Comparison of ENCODE assay signal across 20 cellular contexts in genomic region chr4:99100876-99101275, GRCh38. TPM values are rescaled to one million over a fixed set of nuclear protein-coding genes. Genes with fewer than 3 reads are reported as not detected.
A peak's percentile ranks its signal among the peaks of the same experiment; 100 is the strongest.
DNase-seq lines count a peak whose midpoint lies in the region; ATAC-seq and TF ChIP-seq lines count a peak whose summit lies in the region.
"Had no signal": no experiment of that assay in that cellular context is flagged by ENCODE, and none has a peak within 500 bp of the region (broad histone marks: within the 10 kb centered on the region; RNA-seq: fewer than 3 reads in every experiment).

No MANE protein-coding gene starts in this region.

- no peak overlapping the region for H3K18ac ChIP-seq in IMR-90 (ENCODE audit: low read depth, low read length)

- DNase-seq in EH (ENCODE audit: low read depth) (peak; percentile 48), IMR-90 (no peak), chondrocyte (ENCODE audit: low spot score) (no peak), mesothelial cell of epicardium (ENCODE audit: low spot score in 2 of 2, unreplicated experiment in 2 of 2) (no peak), GM10266 (ENCODE audit: extremely low spot score) (no peak), activated T-cell treated with anti-CD3 and anti-CD28 coated beads for 4 hours (no peak), heart right ventricle (no peak)
- DNase-seq: CD8-positive, alpha-beta T cell; COR-L47; DMS153; DMS79 treated with DMSO at 0.1 percent for 48 hours; GF-D8; HCEC 1CT; Karpas-422 had no signal

- H3K27ac Mint-ChIP-seq in chondrocyte (ENCODE audit: unreplicated experiment) (peak overlapping the region; percentile 4), mesothelial cell of epicardium (peak overlapping the region; percentile 47)
- H3K27ac Mint-ChIP-seq: CD14-positive monocyte; CD8-positive, alpha-beta T cell had no signal

- no peak overlapping the region for H2BK20ac ChIP-seq in IMR-90 (ENCODE audit: low read depth, low read length)

- H3K9ac ChIP-seq in IMR-90 (ENCODE audit: low read depth, low read length), result no peak overlapping the region

- no peak overlapping the region for H4K5ac ChIP-seq in IMR-90 (ENCODE audit: low read depth, low read length)

- 0 out of 2 replicates have a peak, but pooled peaks cover 2% of the 10 kb centered on the region for H3K9me1 ChIP-seq in IMR-90 (ENCODE audit: insufficient read depth, low read length)

- H3K9me3 ChIP-seq in IMR-90 (ENCODE audit: control insufficient read depth, insufficient read depth, low read length) (no peaks in the 10 kb centered on the region), heart right ventricle (no peaks in the 10 kb centered on the region)

- no peak for TF ChIP-seq RAD21 in IMR-90 (IDR thresholded peaks at IDR 0.05; ENCODE audit: low read length)

- no peak overlapping the region for H2AFZ ChIP-seq in IMR-90 (replicated peaks; ENCODE audit: low read length, poor library complexity)

- ATAC-seq in IMR-90 (ENCODE audit: low read depth) (peak; percentile 71), GM18498 (IDR thresholded peaks at IDR 0.05; ENCODE audit: unreplicated experiment) (no peak), heart right ventricle (no peak)
- ATAC-seq: CD8-positive, alpha-beta T cell; GM12878 had no signal

- H2BK15ac ChIP-seq in IMR-90 (ENCODE audit: low read depth, low read length), result no peak overlapping the region

- peak overlapping the region; percentile 62; the same call in 1 of the 2 replicates for H3K4me2 ChIP-seq in IMR-90 (ENCODE audit: low read depth, low read length)

- H2BK120ac ChIP-seq in IMR-90 (ENCODE audit: low read depth, low read length), result no peak overlapping the region

- in situ Hi-C loops in IMR-90 (cut with MboI; ENCODE audit: low sequenced_read_pairs), result no loop called here

- intact Hi-C loops in IMR-90 (cut with micrococcal nuclease) (no loop called here), heart right ventricle (cut with DNase I) (no loop called here)

- TF ChIP-seq CTCF in IMR-90 (conservative IDR thresholded peaks at IDR 0.05; ENCODE audit: low read depth, low read length), result no peak
- TF ChIP-seq CTCF in chondrocyte (IDR thresholded peaks at IDR 0.05), result no peak
- no peak for TF ChIP-seq CTCF in mesothelial cell of epicardium (IDR thresholded peaks at IDR 0.05; ENCODE audit: unreplicated experiment)
- TF ChIP-seq CTCF in GM10266 (IDR thresholded peaks at IDR 0.05; ENCODE audit: control insufficient read depth, insufficient read depth, low read depth, missing control alignments), result no peak
- TF ChIP-seq CTCF in heart right ventricle (IDR thresholded peaks at IDR 0.05), result no peak

- H3K4me3 Mint-ChIP-seq in chondrocyte (ENCODE audit: unreplicated experiment) (no peak overlapping the region), mesothelial cell of epicardium (no peak overlapping the region)
- H3K4me3 Mint-ChIP-seq: CD14-positive monocyte; CD8-positive, alpha-beta T cell had no signal

- CTCF ChIA-PET in IMR-90 (lab: Yijun Ruan, JAX), result no interaction called here

- no peak overlapping the region for H3K4ac ChIP-seq in IMR-90 (ENCODE audit: low read depth, low read length)

- H4K8ac ChIP-seq in IMR-90 (ENCODE audit: low read depth in 2 of 2, low read length in 2 of 2), result no peak overlapping the region

- no peak overlapping the region for H4K91ac ChIP-seq in IMR-90 (ENCODE audit: insufficient read depth, low read depth, low read length)

- no peak overlapping the region for H3K14ac ChIP-seq in IMR-90 (replicated peaks; ENCODE audit: low read depth, low read length)

- H3K79me1 ChIP-seq in IMR-90 (ENCODE audit: low read depth in 1 of 2, low read length in 2 of 2), result no peaks in the 10 kb centered on the region

- no peak overlapping the region for H2BK5ac ChIP-seq in IMR-90 (ENCODE audit: low read depth, low read length, poor library complexity, severe bottlenecking)

- H3K23ac ChIP-seq in IMR-90 (ENCODE audit: low read depth, low read length), result no peak overlapping the region

- H3K4me1 Mint-ChIP-seq in chondrocyte (ENCODE audit: low read depth) (peaks cover 30% of the 10 kb centered on the region), mesothelial cell of epicardium (peaks cover 9% of the 10 kb centered on the region)
- H3K4me1 Mint-ChIP-seq: CD14-positive monocyte had no signal

- no peak overlapping the region for H3K27ac ChIP-seq in IMR-90 (ENCODE audit: insufficient read depth, low read length)
- H3K27ac ChIP-seq in heart right ventricle, result no peak overlapping the region

- no peaks in the 10 kb centered on the region for H3K36me3 ChIP-seq in IMR-90 (ENCODE audit: control insufficient read depth, insufficient read depth, low read length)
- no peaks in the 10 kb centered on the region for H3K36me3 ChIP-seq in heart right ventricle

- no peaks in the 10 kb centered on the region for H3K9me3 Mint-ChIP-seq in chondrocyte (ENCODE audit: low read depth)
- H3K9me3 Mint-ChIP-seq in mesothelial cell of epicardium, result peaks cover 14% of the 10 kb centered on the region
- H3K9me3 Mint-ChIP-seq: CD8-positive, alpha-beta T cell had no signal

- dilution Hi-C loops in IMR-90 (cut with HindIII; ENCODE audit: low sequenced_read_pairs, unreplicated experiment), result no loop called here

- H4K20me1 ChIP-seq in IMR-90 (ENCODE audit: insufficient read depth, low read length), result no peaks in the 10 kb centered on the region

- H2AK5ac ChIP-seq in IMR-90 (ENCODE audit: low read depth, low read length), result no peak overlapping the region

- no TSS peak for BruUV-seq in IMR-90 (replicated peaks; lab: Mats Ljungman, UMichigan)

- no peak overlapping the region for H3K4me3 ChIP-seq in IMR-90 (ENCODE audit: insufficient read depth, low read depth, low read length)
- no peak overlapping the region for H3K4me3 ChIP-seq in heart right ventricle
- H3K4me3 ChIP-seq: GM12878 had no signal

- H3K56ac ChIP-seq in IMR-90 (ENCODE audit: extremely low read depth, insufficient read depth, low read length), result no peak overlapping the region

- H3K27me3 Mint-ChIP-seq in chondrocyte (ENCODE audit: low read depth) (no peaks in the 10 kb centered on the region), mesothelial cell of epicardium (ENCODE audit: low read depth) (no peaks in the 10 kb centered on the region)

- H3K4me1 ChIP-seq in IMR-90 (ENCODE audit: control insufficient read depth, insufficient read depth, low read length) (peaks cover 9% of the 10 kb centered on the region), heart right ventricle (peaks cover 0 to 14% (median 0%) of the 10 kb centered on the region in 9 donors)

- TF ChIP-seq POLR2A in IMR-90 (IDR thresholded peaks at IDR 0.05; ENCODE audit: low read depth, low read length), result no peak

- H3K36me3 Mint-ChIP-seq in chondrocyte (ENCODE audit: low read depth), result no peaks in the 10 kb centered on the region
- peaks cover 9% of the 10 kb centered on the region for H3K36me3 Mint-ChIP-seq in mesothelial cell of epicardium
- H3K36me3 Mint-ChIP-seq: CD14-positive monocyte had no signal

- H3K27me3 ChIP-seq in IMR-90 (ENCODE audit: control insufficient read depth, insufficient read depth, low read length), result no peaks in the 10 kb centered on the region
- H3K27me3 ChIP-seq in heart right ventricle, result no peaks in the 10 kb centered on the region

- WGBS in IMR-90 (ENCODE audit: extremely low coverage in 2 of 2, insufficient read length in 1 of 2), 2 experiments, result no CpG with 5 or more reads among the region's 1 CpG
- 85 to 91% methylated on average over 1 of the region's 1 CpG for WGBS in heart right ventricle, 2 donors

- POLR2A ChIA-PET in IMR-90 (lab: Charles Lee; ENCODE audit: unreplicated experiment), result no interaction called here

- no peak overlapping the region for H2AK9ac ChIP-seq in IMR-90 (replicated peaks; ENCODE audit: low read depth, low read length, poor library complexity)

TF ChIP-seq in IMR-90, 13 proteins besides CTCF, POLR2A, EP300 and RAD21:
- no peak for TF ChIP-seq ELK1 (IDR thresholded peaks at IDR 0.05; ENCODE audit: borderline replicate concordance, low read depth, low read length)
- no peak for TF ChIP-seq MXI1 (IDR thresholded peaks at IDR 0.05; ENCODE audit: borderline replicate concordance, low read depth, low read length)
- TF ChIP-seq USF2 (IDR thresholded peaks at IDR 0.05; ENCODE audit: low read depth, low read length), result no peak
- TF ChIP-seq FOS (IDR thresholded peaks at IDR 0.05; ENCODE audit: low read depth, low read length), result no peak

RNA-seq across cellular contexts. Expression of gene ADH5, which starts 12.3 kb away (rescaled TPM):
- 178 and 246 TPM in 2 replicates for total RNA-seq in IMR-90 (2012; rRNA removed)
- polyA plus RNA-seq in IMR-90 (2012; rRNA removed), result 117 and 140 TPM in 2 replicates
- 29.7 and 40.9 TPM in 2 replicates for polyA plus RNA-seq in IMR-90 (2012; cell fraction: cytosol; rRNA removed)
- polyA plus RNA-seq in IMR-90 (2012; cell fraction: nucleus; rRNA removed; ENCODE audit: low replicate concordance), result 18.4 and 108 TPM in 2 replicates
- total RNA-seq in chondrocyte, result 135 to 167 TPM (median 161 TPM) in 3 replicates
- total RNA-seq in mesothelial cell of epicardium, result 123 to 129 TPM (median 125 TPM) in 3 replicates
- 100 to 1,000 TPM; 150 to 254 (median 204) TPM for total RNA-seq in heart right ventricle
- polyA plus RNA-seq in heart right ventricle, result 100 to 1,000 TPM in 1 of 2 donors, 10 to 100 TPM in 1; 62.3 to 109 TPM

RNA-seq across cellular contexts. Expression of gene ADH4, which starts 43.2 kb away (rescaled TPM):
- total RNA-seq in IMR-90 (2012; rRNA removed) (not detected in 2 replicates), chondrocyte (not detected in 3 replicates), mesothelial cell of epicardium (not detected in 3 replicates), heart right ventricle (not detected)
- polyA plus RNA-seq in IMR-90 (2012; rRNA removed) (not detected in 2 replicates), heart right ventricle (under 1 TPM in 1 of 2 donors, not detected in 1; 0.04 TPM)
- polyA plus RNA-seq in IMR-90 (2012; cell fraction: cytosol; rRNA removed), result not detected in 2 replicates
- polyA plus RNA-seq in IMR-90 (2012; cell fraction: nucleus; rRNA removed; ENCODE audit: low replicate concordance), result not detected in 2 replicates
- total RNA-seq: CD8-positive, alpha-beta T cell; GM12878; H4; HT-29 had no signal
- polyA plus RNA-seq: BJ, CD14-positive monocyte, GM12878 had no signal
